18 cellular contexts compared by ENCODE assay signal in genomic region chr22:45425531-45426265, GRCh38. TPM values are rescaled to one million over a fixed set of nuclear protein-coding genes. Genes with fewer than 3 reads are reported as not detected.
"Had no signal": no experiment of that assay in that cellular context is flagged by ENCODE, and none has a peak within 500 bp of the region (broad histone marks: within the 10 kb centered on the region; RNA-seq: fewer than 3 reads in every experiment).

No MANE protein-coding gene starts in this region.

- H3K36me3 ChIP-seq: WERI-Rb-1 had no signal

- H3K9me3 Mint-ChIP-seq: activated naive CD4-positive, alpha-beta T cell treated with anti-CD3 and anti-CD28 coated beads, Interleukin-2, amount 50 U/mL, for 72 hours; stimulated activated naive CD8-positive, alpha-beta T cell treated with anti-CD3 and anti-CD28 coated beads, Interleukin-15, Interleukin-2, amounts not matched to agents 100 ng/mL and 50 ng/mL, for 24 hours had no signal

- H3K4me3 Mint-ChIP-seq: activated T-cell treated with anti-CD3 and anti-CD28 coated beads, Interleukin-2, amount 50 U/mL, for 4 hours; effector memory CD8-positive, alpha-beta T cell; nephron; stimulated activated naive CD8-positive, alpha-beta T cell treated with anti-CD3 and anti-CD28 coated beads, Interleukin-15, Interleukin-2, amounts not matched to agents 100 ng/mL and 50 ng/mL, for 24 hours had no signal

- H3K27ac ChIP-seq: hepatocyte, WERI-Rb-1 had no signal

- H3K27ac Mint-ChIP-seq: effector memory CD8-positive, alpha-beta T cell; nephron; stimulated activated naive CD8-positive, alpha-beta T cell treated with anti-CD3 and anti-CD28 coated beads, Interleukin-15, Interleukin-2, amounts not matched to agents 100 ng/mL and 50 ng/mL, for 24 hours had no signal

- H3K27me3 Mint-ChIP-seq: stimulated activated naive CD8-positive, alpha-beta T cell treated with anti-CD3 and anti-CD28 coated beads, Interleukin-15, Interleukin-2, amounts not matched to agents 100 ng/mL and 50 ng/mL, for 24 hours had no signal

- H3K27me3 ChIP-seq: hepatocyte had no signal

- ATAC-seq: activated naive CD4-positive, alpha-beta T cell treated with anti-CD3 and anti-CD28 coated beads, Interleukin-2, amount 50 U/mL, for 72 hours; activated T-cell treated with anti-CD3 and anti-CD28 coated beads, Interleukin-2, amount 50 U/mL, for 4 hours; effector memory CD8-positive, alpha-beta T cell had no signal

- H3K4me1 Mint-ChIP-seq: nephron had no signal

- H3K4me3 ChIP-seq: hepatocyte had no signal

- DNase-seq: activated CD4-positive, alpha-beta T cell treated with anti-CD3 and anti-CD28 coated beads for 1 hour; activated gamma-delta T cell; activated T-cell treated with anti-CD3 and anti-CD28 coated beads, Interleukin-2, amount 50 U/mL, for 4 hours; amniotic stem cell; dermis blood vessel endothelial cell; effector memory CD8-positive, alpha-beta T cell; midbrain; nucleus accumbens; retina; stimulated activated CD4-positive, alpha-beta T cell treated with anti-CD3 and anti-CD28 coated beads, Interleukin-2, amount 100 ng/mL, for 24 hours; WERI-Rb-1 had no signal

RNA-seq across cellular contexts. Expression of gene SMC1B, which starts 12.3 kb away (rescaled TPM):
- total RNA-seq: cerebellum, dermis blood vessel endothelial cell, hepatocyte, lung microvascular endothelial cell, temporal lobe had no signal
